Comparison of ENCODE assay signal across 20 cellular contexts in the genomic region with DNA sequence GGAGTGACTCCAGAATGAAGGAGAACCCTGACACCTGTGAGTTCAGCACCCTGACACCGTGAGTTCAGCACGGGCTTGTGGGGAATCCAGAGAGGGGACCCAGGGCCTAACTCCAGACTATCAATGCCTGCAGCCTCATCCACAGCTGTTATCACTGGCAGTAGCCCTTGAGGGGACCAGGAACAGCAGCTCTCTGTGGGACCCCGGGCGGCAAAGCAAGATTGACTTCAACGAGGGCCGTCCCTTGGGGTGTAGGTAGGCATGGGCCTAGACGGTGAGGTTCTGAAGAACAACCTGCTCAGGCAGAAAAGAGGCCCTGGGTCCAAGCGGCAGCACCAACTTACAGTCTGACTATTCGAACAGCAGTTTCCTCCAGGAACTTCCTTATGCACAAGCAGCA. TPM values are rescaled to one million over a fixed set of nuclear protein-coding genes. Genes with fewer than 3 reads are reported as not detected.
DNase-seq lines count a peak whose midpoint lies in the region; ATAC-seq and TF ChIP-seq lines count a peak whose summit lies in the region.
"Had no signal": no experiment of that assay in that cellular context is flagged by ENCODE, and none has a peak within 500 bp of the region (broad histone marks: within the 10 kb centered on the region; RNA-seq: fewer than 3 reads in every experiment).

No MANE protein-coding gene starts in this region.

- ATAC-seq in Right ventricle myocardium inferior: no peak
- ATAC-seq in T-cell (replicated peaks in 1 of 4): no peak

- no peaks in the 10 kb centered on the region for H3K4me1 Mint-ChIP-seq in T-cell

- no peaks in the 10 kb centered on the region for H3K36me3 Mint-ChIP-seq in T-cell

- TF ChIP-seq POLR2A in erythroblast (IDR thresholded peaks at IDR 0.05; ENCODE audit: low read length): no peak

- H3K4me3 Mint-ChIP-seq in T-cell: no peak overlapping the region
- H3K4me3 Mint-ChIP-seq: CD14-positive monocyte had no signal

- CTCF ChIA-PET in T-cell (lab: Charles Lee): no interaction called here

- peaks cover 2% of the 10 kb centered on the region for H3K27me3 ChIP-seq in layer of hippocampus (ENCODE audit: control insufficient read depth, insufficient read depth, low read length)
- H3K27me3 ChIP-seq: SJCRH30 had no signal

- H3K27ac Mint-ChIP-seq in T-cell: no peak overlapping the region

- peak overlapping the region; percentile 94 for H3K27ac ChIP-seq in caudate nucleus (ENCODE audit: low read depth, low read length)
- H3K27ac ChIP-seq in layer of hippocampus (ENCODE audit: low read depth, low read length): peak overlapping the region; percentile 95
- H3K27ac ChIP-seq in substantia nigra (ENCODE audit: low read depth, low read length, poor library complexity, severe bottlenecking): peak overlapping the region; percentile 97
- H3K27ac ChIP-seq: RWPE1, SJCRH30 had no signal

- H3K9me3 Mint-ChIP-seq in T-cell: no peaks in the 10 kb centered on the region

- POLR2A ChIA-PET in T-cell (lab: Charles Lee): no interaction called here

- intact Hi-C loops in cardiac septum (cut with DNase I): no loop called here
- intact Hi-C loops in Right ventricle myocardium inferior (cut with DNase I): no loop called here

- peaks cover 25 to 43% of the 10 kb centered on the region in 2 donors for H3K27me3 Mint-ChIP-seq in T-cell

- DNase-seq in cardiac septum (ENCODE audit: low spot score) (peak; percentile 29), Right ventricle myocardium inferior (ENCODE audit: missing footprints) (no peak), caudate nucleus (lab: John Stamatoyannopoulos, UW) (no peak), substantia nigra (lab: John Stamatoyannopoulos, UW) (no peak), T-cell (no peak), erythroblast (lab: John Stamatoyannopoulos, UW) (no peak)
- DNase-seq in NK-92 treated with Interleukin-12 subunit alpha and Interleukin-12 subunit beta, amount 100 ng/mL, for 24 hours (lab: John Stamatoyannopoulos, UW): no peak
- DNase-seq: EL, GF-D8, KG1, NCI-H1092 treated with DMSO at 0.1 percent for 48 hours, NCI-H146, NCI-H2029, NCI-H2227 treated with DMSO at 0.1 percent for 48 hours, NCI-H510A, NCI-H748 treated with DMSO at 0.1 percent for 48 hours, SJCRH30 had no signal

RNA-seq across cellular contexts. Expression of a gene that starts 8.9 kb away (rescaled TPM):
- total RNA-seq in cardiac septum (3.0 TPM), Right ventricle myocardium inferior (1.3 TPM), T-cell (under 1 TPM in 1 of 5 donors, not detected in 4; 0.68 TPM)
- total RNA-seq: SJCRH30 had no signal
